Comparison of ENCODE assay signal across 20 cellular contexts in the genomic region with DNA sequence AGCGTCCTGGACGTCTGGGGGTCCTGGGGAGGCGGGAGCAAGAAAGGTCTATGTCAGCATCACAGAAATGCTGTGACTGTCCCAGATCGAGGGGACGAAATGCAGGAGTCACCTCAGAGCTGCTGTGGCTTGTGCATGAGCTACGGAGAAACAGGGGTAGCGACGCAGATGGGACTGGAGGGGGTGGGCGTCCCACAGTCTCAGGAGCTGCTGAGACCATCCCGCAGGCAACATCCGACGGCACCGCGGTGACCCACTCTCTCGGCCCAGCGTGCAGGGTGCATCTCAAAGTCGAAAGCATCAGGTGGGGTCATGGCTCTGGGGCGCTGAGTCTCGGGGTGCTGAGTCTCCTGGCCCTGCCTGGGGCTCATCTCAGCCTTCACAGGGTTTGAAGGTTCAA. TPM values are rescaled to one million over a fixed set of nuclear protein-coding genes. Genes with fewer than 3 reads are reported as not detected.
DNase-seq lines count a peak whose midpoint lies in the region; ATAC-seq and TF ChIP-seq lines count a peak whose summit lies in the region.
"Had no signal": no experiment of that assay in that cellular context is flagged by ENCODE, and none has a peak within 500 bp of the region (broad histone marks: within the 10 kb centered on the region; RNA-seq: fewer than 3 reads in every experiment).

No MANE protein-coding gene starts in this region.

- H3K36me3 ChIP-seq in RWPE2 (ENCODE audit: low read depth) = peaks cover 18% of the 10 kb centered on the region
- H3K36me3 ChIP-seq in psoas muscle (ENCODE audit: insufficient read depth in 1 of 2, low read depth in 1 of 2) = peaks cover 0 to 55% of the 10 kb centered on the region in 2 donors
- no peaks in the 10 kb centered on the region for H3K36me3 ChIP-seq in colonic mucosa
- H3K36me3 ChIP-seq: pancreas, uterus had no signal

- no peaks in the 10 kb centered on the region for H3K27me3 Mint-ChIP-seq in activated naive CD4-positive, alpha-beta T cell treated with anti-CD3 and anti-CD28 coated beads for 36 hours (ENCODE audit: low read depth)
- peaks cover 13% of the 10 kb centered on the region for H3K27me3 Mint-ChIP-seq in endothelial cell (ENCODE audit: unreplicated experiment)

- H3K9ac ChIP-seq in colonic mucosa (ENCODE audit: low read depth in 2 of 2, low read length in 2 of 2) = no peak overlapping the region

- H3K4me3 ChIP-seq in RWPE2 (ENCODE audit: severe bottlenecking) (no peak overlapping the region), psoas muscle (no peak overlapping the region), colonic mucosa (no peak overlapping the region)
- H3K4me3 ChIP-seq: body of pancreas, left lung, pancreas, uterus had no signal

- CTCF ChIA-PET in activated naive CD4-positive, alpha-beta T cell treated with anti-CD3 and anti-CD28 coated beads for 36 hours (lab: Charles Lee) = no interaction called here

- H3K27ac ChIP-seq in RWPE2 (ENCODE audit: poor library complexity, severe bottlenecking) (no peak overlapping the region), psoas muscle (no peak overlapping the region), colonic mucosa (no peak overlapping the region)
- H3K27ac ChIP-seq: body of pancreas, left lung, pancreas, uterus had no signal

- no peaks in the 10 kb centered on the region for H3K9me3 ChIP-seq in RWPE2 (ENCODE audit: severe bottlenecking)
- H3K9me3 ChIP-seq in psoas muscle = no peaks in the 10 kb centered on the region
- H3K9me3 ChIP-seq in colonic mucosa = no peaks in the 10 kb centered on the region
- H3K9me3 ChIP-seq: body of pancreas, left lung, pancreas, uterus had no signal

- 95 to 96% (median 95%) methylated on average over 19 of the region's 19 CpGs for WGBS in psoas muscle, 3 donors

- no peak overlapping the region for H3K4me3 Mint-ChIP-seq in activated naive CD4-positive, alpha-beta T cell treated with anti-CD3 and anti-CD28 coated beads for 36 hours
- peak overlapping the region; percentile 66 for H3K4me3 Mint-ChIP-seq in endothelial cell (ENCODE audit: unreplicated experiment)

- intact Hi-C loops in activated naive CD4-positive, alpha-beta T cell treated with anti-CD3 and anti-CD28 coated beads for 36 hours (cut with micrococcal nuclease) = no loop called here
- intact Hi-C loops in psoas muscle (cut with DNase I) = no loop called here
- intact Hi-C loops in colonic mucosa (cut with DNase I) = no loop called here

- peaks cover 7% of the 10 kb centered on the region for H3K4me1 Mint-ChIP-seq in activated naive CD4-positive, alpha-beta T cell treated with anti-CD3 and anti-CD28 coated beads for 36 hours (ENCODE audit: low read depth)
- H3K4me1 Mint-ChIP-seq in endothelial cell (ENCODE audit: unreplicated experiment) = no peaks in the 10 kb centered on the region

- peaks cover 19% of the 10 kb centered on the region for H3K36me3 Mint-ChIP-seq in activated naive CD4-positive, alpha-beta T cell treated with anti-CD3 and anti-CD28 coated beads for 36 hours (ENCODE audit: low read depth)
- peaks cover 19% of the 10 kb centered on the region for H3K36me3 Mint-ChIP-seq in endothelial cell (ENCODE audit: low read depth, unreplicated experiment)

- H3K4me1 ChIP-seq in RWPE2 (ENCODE audit: insufficient read depth, poor library complexity, severe bottlenecking) (peaks cover 6% of the 10 kb centered on the region), psoas muscle (no peaks in the 10 kb centered on the region), colonic mucosa (no peaks in the 10 kb centered on the region)
- H3K4me1 ChIP-seq: body of pancreas, pancreas, uterus had no signal

- TF ChIP-seq CTCF in RWPE2 (IDR thresholded peaks at IDR 0.05; ENCODE audit: poor library complexity, severe bottlenecking) (no peak), endothelial cell (IDR thresholded peaks at IDR 0.05; ENCODE audit: unreplicated experiment) (no peak), psoas muscle (IDR thresholded peaks at IDR 0.05) (no peak), colonic mucosa (IDR thresholded peaks at IDR 0.05) (no peak)

- ATAC-seq in RWPE2 (ENCODE audit: low read depth) (no peak), psoas muscle (no peak), HG02763 (IDR thresholded peaks at IDR 0.05; ENCODE audit: unreplicated experiment) (no peak)
- ATAC-seq: body of pancreas, left lung, pancreas, PC-3, SK-N-SH treated with all-trans-retinoic acid at 6 μM for 48 hours had no signal

- H3K27me3 ChIP-seq in RWPE2 (ENCODE audit: insufficient read depth, poor library complexity, severe bottlenecking) (no peaks in the 10 kb centered on the region), psoas muscle (ENCODE audit: insufficient read depth in 3 of 3, low read length in 2 of 3) (no peaks in the 10 kb centered on the region), colonic mucosa (no peaks in the 10 kb centered on the region)
- H3K27me3 ChIP-seq: body of pancreas, left lung, pancreas, uterus had no signal

- no peak for DNase-seq in activated naive CD4-positive, alpha-beta T cell treated with anti-CD3 and anti-CD28 coated beads for 36 hours
- no peak for DNase-seq in activated naive CD4-positive, alpha-beta T cell (lab: John Stamatoyannopoulos, UW)
- DNase-seq in RWPE2 (ENCODE audit: low spot score) (peak; percentile 66), endothelial cell (ENCODE audit: low spot score) (no peak), psoas muscle (peak; percentile 13 to 23), colonic mucosa (no peak), mucosa of gallbladder (ENCODE audit: low spot score) (no peak)
- DNase-seq: activated gamma-delta T cell; body of pancreas; erythroblast; NCI-H1436 treated with DMSO at 0.1 percent for 48 hours; NCI-H2171 treated with DMSO at 0.1 percent for 48 hours; NCI-H774; PC-3; stimulated activated CD4-positive, alpha-beta T cell treated with anti-CD3 and anti-CD28 coated beads, Interleukin-2, amount 100 ng/mL, for 24 hours; uterus had no signal

- H3K27ac Mint-ChIP-seq in activated naive CD4-positive, alpha-beta T cell treated with anti-CD3 and anti-CD28 coated beads for 36 hours = peak overlapping the region; percentile 53
- peak overlapping the region; percentile 84 for H3K27ac Mint-ChIP-seq in endothelial cell (ENCODE audit: unreplicated experiment)

- no peaks in the 10 kb centered on the region for H3K9me3 Mint-ChIP-seq in activated naive CD4-positive, alpha-beta T cell treated with anti-CD3 and anti-CD28 coated beads for 36 hours
- H3K9me3 Mint-ChIP-seq in endothelial cell (ENCODE audit: unreplicated experiment) = no peaks in the 10 kb centered on the region

RNA-seq across cellular contexts. Expression of a gene that starts 37.4 kb away (rescaled TPM):
- 1 to 10 TPM; 1.7 to 1.8 TPM for total RNA-seq in activated naive CD4-positive, alpha-beta T cell treated with anti-CD3 and anti-CD28 coated beads for 36 hours
- 1.5 TPM for total RNA-seq in endothelial cell (ENCODE audit: unreplicated experiment)
- 1 to 10 TPM in 1 of 4 donors, under 1 TPM in 3; 0.24 to 2.5 (median 0.73) TPM for total RNA-seq in psoas muscle
- under 1 TPM in 2 of 3 donors, not detected in 1; 0.14 to 0.53 TPM for polyA plus RNA-seq in psoas muscle
- under 1 TPM; 0.24 to 0.44 TPM for total RNA-seq in colonic mucosa
- total RNA-seq in mucosa of gallbladder = 11.8 TPM

Comparison
In these comparisons a context has a peak if more than half of its experiments do, and no peak if none do; other contexts are left out.
1. DNase-seq: peak in RWPE2 (single experiment) and psoas muscle (2 of 2); none in activated naive CD4-positive, alpha-beta T cell treated with anti-CD3 and anti-CD28 coated beads for 36 hours (single experiment), activated naive CD4-positive, alpha-beta T cell (0 of 4), endothelial cell (single experiment), colonic mucosa (single experiment) and mucosa of gallbladder (single experiment).